ENCODE assay signal across 7 cellular contexts in genomic region chr5:34914671-34915138, GRCh38. TPM values are rescaled to one million over a fixed set of nuclear protein-coding genes. Genes with fewer than 3 reads are reported as not detected.
DNase-seq lines count a peak whose midpoint lies in the region; ATAC-seq lines count a peak whose summit lies in the region.

No MANE protein-coding gene starts in this region.

- in situ Hi-C loops in GM23248 (cut with MboI): no loop called here

- H3K9me3 ChIP-seq in GM23248 (ENCODE audit: low read depth) (no peaks in the 10 kb centered on the region), KOPT-K1 (ENCODE audit: insufficient read depth, low read length, poor library complexity, severe bottlenecking) (no peaks in the 10 kb centered on the region), right cardiac atrium (ENCODE audit: control insufficient read depth, low read length) (no peaks in the 10 kb centered on the region)

- H3K27ac ChIP-seq in GM23248 (peak overlapping the region; percentile 63), KOPT-K1 (ENCODE audit: low read depth, low read length, poor library complexity, severe bottlenecking) (peak overlapping the region; percentile 88), right cardiac atrium (ENCODE audit: low read length) (peak overlapping the region; percentile 88)

- peak overlapping the region; percentile 93 for H3K4me2 ChIP-seq in GM23248 (ENCODE audit: unreplicated experiment)

- DNase-seq in GM23248 (peak; percentile 54), right cardiac atrium (peak; percentile 29 to 75 (median 69)), NCI-H128 (lab: John Stamatoyannopoulos, UW; ENCODE audit: unreplicated experiment) (no peak)
- DNase-seq in activated T-cell treated with anti-CD3 and anti-CD28 coated beads, Interleukin-2, amount 50 U/mL, for 48 hours: peak; percentile 49 to 53
- peak; percentile 31 for DNase-seq in stimulated activated CD4-positive, alpha-beta T cell treated with anti-CD3 and anti-CD28 coated beads, Interleukin-15, amount 100 ng/mL, for 24 hours

- H3K4me3 ChIP-seq in GM23248 (peak overlapping the region; percentile 93), right cardiac atrium (ENCODE audit: low read length) (peak overlapping the region; percentile 94)

- no peaks in the 10 kb centered on the region for H3K9me2 ChIP-seq in GM23248 (ENCODE audit: insufficient read depth)

- H4K20me1 ChIP-seq in GM23248 (ENCODE audit: insufficient read depth): no peaks in the 10 kb centered on the region

- ATAC-seq in GM18502 (IDR thresholded peaks at IDR 0.05; ENCODE audit: poor library complexity, unreplicated experiment): peak; percentile 21
- peak; percentile 7 to 20 for ATAC-seq in right cardiac atrium

- H3K36me3 ChIP-seq in GM23248 (ENCODE audit: low read depth) (peaks cover 25% of the 10 kb centered on the region), KOPT-K1 (ENCODE audit: insufficient read depth, low read length) (peaks cover 55% of the 10 kb centered on the region)

- H3K4me1 ChIP-seq in GM23248 (ENCODE audit: insufficient read depth) (peaks cover 39% of the 10 kb centered on the region), right cardiac atrium (ENCODE audit: control insufficient read depth, insufficient read depth, low read length) (peaks cover 4% of the 10 kb centered on the region)

- H3K27me3 ChIP-seq in GM23248 (replicated peaks; ENCODE audit: insufficient read depth) (no peaks in the 10 kb centered on the region), right cardiac atrium (ENCODE audit: control insufficient read depth, insufficient read depth) (no peaks in the 10 kb centered on the region)

- H3F3A ChIP-seq in GM23248 (ENCODE audit: insufficient read depth): peaks cover 23% of the 10 kb centered on the region

- H3K9ac ChIP-seq in GM23248: peak overlapping the region; percentile 90

- intact Hi-C loops in right cardiac atrium (cut with DNase I): no loop called here

- WGBS in GM23248 (ENCODE audit: low coverage in 1 of 2, low lambda C conversion rate in 2 of 2, missing lambda C conversion rate in 2 of 2), 2 experiments: 0% methylated on average over 15 to 20 of the region's 20 CpGs
- 3% methylated on average over 20 of the region's 20 CpGs for WGBS in right cardiac atrium

- peaks cover 88% of the 10 kb centered on the region for H3K79me2 ChIP-seq in GM23248 (ENCODE audit: insufficient read depth)

- H2AFZ ChIP-seq in GM23248: peak overlapping the region; percentile 93

RNA-seq across cellular contexts. Expression of gene RAD1, which starts 0.6 kb away (rescaled TPM):
- total RNA-seq in GM23248 (2014; rRNA removed; shearing (Covaris generic)): 26.3 and 42.9 TPM in 2 replicates
- polyA plus RNA-seq in GM23248 (2016; fragmentation: Nextera tagmentation; extraction: Ambion mirVana): 53.6 and 56.4 TPM in 2 replicates
- total RNA-seq in right cardiac atrium: 10 to 100 TPM; 24.1 to 29.1 (median 24.8) TPM
- polyA plus RNA-seq in right cardiac atrium: 26.9 TPM

RNA-seq across cellular contexts. Expression of gene BRIX1, which starts 0.8 kb away (rescaled TPM):
- total RNA-seq in GM23248 (2014; rRNA removed; shearing (Covaris generic)): 22.5 and 39.7 TPM in 2 replicates
- 45.8 and 49.6 TPM in 2 replicates for polyA plus RNA-seq in GM23248 (2016; fragmentation: Nextera tagmentation; extraction: Ambion mirVana)
- 10 to 100 TPM; 12.4 to 20.8 (median 14.1) TPM for total RNA-seq in right cardiac atrium
- 13.5 TPM for polyA plus RNA-seq in right cardiac atrium

RNA-seq across cellular contexts. Expression of gene DNAJC21, which starts 14.7 kb away (rescaled TPM):
- 26.2 and 30.4 TPM in 2 replicates for total RNA-seq in GM23248 (2014; rRNA removed; shearing (Covaris generic))
- polyA plus RNA-seq in GM23248 (2016; fragmentation: Nextera tagmentation; extraction: Ambion mirVana) (15.3 and 15.5 TPM in 2 replicates), right cardiac atrium (46.2 TPM)
- total RNA-seq in right cardiac atrium: 10 to 100 TPM; 57.2 to 63.7 (median 62.1) TPM
